1 cellular context compared by ENCODE assay signal in the genomic region with DNA sequence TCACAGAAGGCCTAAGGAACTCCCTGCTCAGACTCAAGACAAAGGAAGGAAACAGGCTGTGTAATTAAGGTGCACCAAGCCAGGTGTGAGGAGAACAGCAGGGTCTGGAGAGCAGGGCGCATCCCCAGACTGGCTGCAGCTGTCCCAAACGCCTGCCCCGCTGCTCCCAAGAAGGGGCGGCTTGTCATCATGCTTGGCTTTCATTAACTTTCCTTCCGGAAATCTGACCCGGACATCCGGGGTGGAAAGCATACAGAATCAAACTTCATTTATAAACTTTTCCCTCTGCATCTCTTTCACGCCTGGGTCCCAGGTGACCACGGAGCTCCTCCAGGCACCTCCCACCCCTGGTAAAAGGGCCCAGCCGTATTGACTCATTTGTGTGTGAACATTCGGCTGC.
TF ChIP-seq lines count a peak whose summit lies in the region.

No MANE protein-coding gene starts in this region.

TF ChIP-seq in GM23338, 12 proteins besides CTCF, POLR2A, EP300 and RAD21 (continued from another document):
- TF ChIP-seq, protein P1, sequence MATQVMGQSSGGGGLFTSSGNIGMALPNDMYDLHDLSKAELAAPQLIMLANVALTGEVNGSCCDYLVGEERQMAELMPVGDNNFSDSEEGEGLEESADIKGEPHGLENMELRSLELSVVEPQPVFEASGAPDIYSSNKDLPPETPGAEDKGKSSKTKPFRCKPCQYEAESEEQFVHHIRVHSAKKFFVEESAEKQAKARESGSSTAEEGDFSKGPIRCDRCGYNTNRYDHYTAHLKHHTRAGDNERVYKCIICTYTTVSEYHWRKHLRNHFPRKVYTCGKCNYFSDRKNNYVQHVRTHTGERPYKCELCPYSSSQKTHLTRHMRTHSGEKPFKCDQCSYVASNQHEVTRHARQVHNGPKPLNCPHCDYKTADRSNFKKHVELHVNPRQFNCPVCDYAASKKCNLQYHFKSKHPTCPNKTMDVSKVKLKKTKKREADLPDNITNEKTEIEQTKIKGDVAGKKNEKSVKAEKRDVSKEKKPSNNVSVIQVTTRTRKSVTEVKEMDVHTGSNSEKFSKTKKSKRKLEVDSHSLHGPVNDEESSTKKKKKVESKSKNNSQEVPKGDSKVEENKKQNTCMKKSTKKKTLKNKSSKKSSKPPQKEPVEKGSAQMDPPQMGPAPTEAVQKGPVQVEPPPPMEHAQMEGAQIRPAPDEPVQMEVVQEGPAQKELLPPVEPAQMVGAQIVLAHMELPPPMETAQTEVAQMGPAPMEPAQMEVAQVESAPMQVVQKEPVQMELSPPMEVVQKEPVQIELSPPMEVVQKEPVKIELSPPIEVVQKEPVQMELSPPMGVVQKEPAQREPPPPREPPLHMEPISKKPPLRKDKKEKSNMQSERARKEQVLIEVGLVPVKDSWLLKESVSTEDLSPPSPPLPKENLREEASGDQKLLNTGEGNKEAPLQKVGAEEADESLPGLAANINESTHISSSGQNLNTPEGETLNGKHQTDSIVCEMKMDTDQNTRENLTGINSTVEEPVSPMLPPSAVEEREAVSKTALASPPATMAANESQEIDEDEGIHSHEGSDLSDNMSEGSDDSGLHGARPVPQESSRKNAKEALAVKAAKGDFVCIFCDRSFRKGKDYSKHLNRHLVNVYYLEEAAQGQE (IDR thresholded peaks at IDR 0.05; ENCODE audit: unreplicated experiment) = no peak
- TF ChIP-seq JUNB (IDR thresholded peaks at IDR 0.05; ENCODE audit: unreplicated experiment) (no peak), CREB1 (CRISPR knock-in tag; IDR thresholded peaks at IDR 0.05; ENCODE audit: low read depth) (no peak), STAT1 (IDR thresholded peaks at IDR 0.05; ENCODE audit: unreplicated experiment) (no peak)
- TF ChIP-seq, protein P2, sequence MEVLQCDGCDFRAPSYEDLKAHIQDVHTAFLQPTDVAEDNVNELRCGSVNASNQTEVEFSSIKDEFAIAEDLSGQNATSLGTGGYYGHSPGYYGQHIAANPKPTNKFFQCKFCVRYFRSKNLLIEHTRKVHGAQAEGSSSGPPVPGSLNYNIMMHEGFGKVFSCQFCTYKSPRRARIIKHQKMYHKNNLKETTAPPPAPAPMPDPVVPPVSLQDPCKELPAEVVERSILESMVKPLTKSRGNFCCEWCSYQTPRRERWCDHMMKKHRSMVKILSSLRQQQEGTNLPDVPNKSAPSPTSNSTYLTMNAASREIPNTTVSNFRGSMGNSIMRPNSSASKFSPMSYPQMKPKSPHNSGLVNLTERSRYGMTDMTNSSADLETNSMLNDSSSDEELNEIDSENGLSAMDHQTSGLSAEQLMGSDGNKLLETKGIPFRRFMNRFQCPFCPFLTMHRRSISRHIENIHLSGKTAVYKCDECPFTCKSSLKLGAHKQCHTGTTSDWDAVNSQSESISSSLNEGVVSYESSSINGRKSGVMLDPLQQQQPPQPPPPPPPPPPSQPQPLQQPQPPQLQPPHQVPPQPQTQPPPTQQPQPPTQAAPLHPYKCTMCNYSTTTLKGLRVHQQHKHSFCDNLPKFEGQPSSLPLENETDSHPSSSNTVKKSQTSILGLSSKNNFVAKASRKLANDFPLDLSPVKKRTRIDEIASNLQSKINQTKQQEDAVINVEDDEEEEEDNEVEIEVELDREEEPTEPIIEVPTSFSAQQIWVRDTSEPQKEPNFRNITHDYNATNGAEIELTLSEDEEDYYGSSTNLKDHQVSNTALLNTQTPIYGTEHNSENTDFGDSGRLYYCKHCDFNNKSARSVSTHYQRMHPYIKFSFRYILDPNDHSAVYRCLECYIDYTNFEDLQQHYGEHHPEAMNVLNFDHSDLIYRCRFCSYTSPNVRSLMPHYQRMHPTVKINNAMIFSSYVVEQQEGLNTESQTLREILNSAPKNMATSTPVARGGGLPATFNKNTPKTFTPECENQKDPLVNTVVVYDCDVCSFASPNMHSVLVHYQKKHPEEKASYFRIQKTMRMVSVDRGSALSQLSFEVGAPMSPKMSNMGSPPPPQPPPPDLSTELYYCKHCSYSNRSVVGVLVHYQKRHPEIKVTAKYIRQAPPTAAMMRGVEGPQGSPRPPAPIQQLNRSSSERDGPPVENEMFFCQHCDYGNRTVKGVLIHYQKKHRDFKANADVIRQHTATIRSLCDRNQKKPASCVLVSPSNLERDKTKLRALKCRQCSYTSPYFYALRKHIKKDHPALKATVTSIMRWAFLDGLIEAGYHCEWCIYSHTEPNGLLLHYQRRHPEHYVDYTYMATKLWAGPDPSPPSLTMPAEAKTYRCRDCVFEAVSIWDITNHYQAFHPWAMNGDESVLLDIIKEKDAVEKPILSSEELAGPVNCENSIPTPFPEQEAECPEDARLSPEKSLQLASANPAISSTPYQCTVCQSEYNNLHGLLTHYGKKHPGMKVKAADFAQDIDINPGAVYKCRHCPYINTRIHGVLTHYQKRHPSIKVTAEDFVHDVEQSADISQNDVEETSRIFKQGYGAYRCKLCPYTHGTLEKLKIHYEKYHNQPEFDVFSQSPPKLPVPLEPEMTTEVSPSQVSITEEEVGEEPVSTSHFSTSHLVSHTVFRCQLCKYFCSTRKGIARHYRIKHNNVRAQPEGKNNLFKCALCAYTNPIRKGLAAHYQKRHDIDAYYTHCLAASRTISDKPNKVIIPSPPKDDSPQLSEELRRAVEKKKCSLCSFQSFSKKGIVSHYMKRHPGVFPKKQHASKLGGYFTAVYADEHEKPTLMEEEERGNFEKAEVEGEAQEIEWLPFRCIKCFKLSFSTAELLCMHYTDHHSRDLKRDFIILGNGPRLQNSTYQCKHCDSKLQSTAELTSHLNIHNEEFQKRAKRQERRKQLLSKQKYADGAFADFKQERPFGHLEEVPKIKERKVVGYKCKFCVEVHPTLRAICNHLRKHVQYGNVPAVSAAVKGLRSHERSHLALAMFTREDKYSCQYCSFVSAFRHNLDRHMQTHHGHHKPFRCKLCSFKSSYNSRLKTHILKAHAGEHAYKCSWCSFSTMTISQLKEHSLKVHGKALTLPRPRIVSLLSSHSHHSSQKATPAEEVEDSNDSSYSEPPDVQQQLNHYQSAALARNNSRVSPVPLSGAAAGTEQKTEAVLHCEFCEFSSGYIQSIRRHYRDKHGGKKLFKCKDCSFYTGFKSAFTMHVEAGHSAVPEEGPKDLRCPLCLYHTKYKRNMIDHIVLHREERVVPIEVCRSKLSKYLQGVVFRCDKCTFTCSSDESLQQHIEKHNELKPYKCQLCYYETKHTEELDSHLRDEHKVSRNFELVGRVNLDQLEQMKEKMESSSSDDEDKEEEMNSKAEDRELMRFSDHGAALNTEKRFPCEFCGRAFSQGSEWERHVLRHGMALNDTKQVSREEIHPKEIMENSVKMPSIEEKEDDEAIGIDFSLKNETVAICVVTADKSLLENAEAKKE (CRISPR knock-in tag; IDR thresholded peaks at IDR 0.05) = no peak
